Comparison of ENCODE assay signal across 8 cellular contexts in genomic region chr17:50479522-50480141, GRCh38. TPM values are rescaled to one million over a fixed set of nuclear protein-coding genes. Genes with fewer than 3 reads are reported as not detected.
A peak's percentile ranks its signal among the peaks of the same experiment; 100 is the strongest.
DNase-seq lines count a peak whose midpoint lies in the region; ATAC-seq and TF ChIP-seq lines count a peak whose summit lies in the region.

No MANE protein-coding gene starts in this region.

- in situ Hi-C loops in KBM-7 (cut with MboI; ENCODE audit: low pct_unique_long_range_greater_than_20kb, low sequenced_read_pairs), result no loop called here

- no peaks in the 10 kb centered on the region for H3K9me3 Mint-ChIP-seq in activated T-cell treated with anti-CD3 and anti-CD28 coated beads, Interleukin-2, amount 50 U/mL, for 72 hours
- no peaks in the 10 kb centered on the region for H3K9me3 Mint-ChIP-seq in naive thymus-derived CD8-positive, alpha-beta T cell

- peak; percentile 41 to 45 for ATAC-seq in activated T-cell treated with anti-CD3 and anti-CD28 coated beads, Interleukin-2, amount 50 U/mL, for 72 hours (replicated peaks in 1 of 2)
- peak; percentile 58 to 62 for ATAC-seq in naive thymus-derived CD8-positive, alpha-beta T cell

- H3K4me1 Mint-ChIP-seq in activated T-cell treated with anti-CD3 and anti-CD28 coated beads, Interleukin-2, amount 50 U/mL, for 72 hours (ENCODE audit: low read depth), result peaks cover 30% of the 10 kb centered on the region
- H3K4me1 Mint-ChIP-seq in naive thymus-derived CD8-positive, alpha-beta T cell, result peaks cover 11 to 34% (median 31%) of the 10 kb centered on the region in 4 donors

- DNase-seq in ELF-1 (ENCODE audit: low read depth, low spot score) (peak; percentile 76), KBM-7 (peak; percentile 76), fibroblast of gingiva (ENCODE audit: low read depth) (peak; percentile 76), mesenteric fat pad (ENCODE audit: low spot score) (no peak)
- DNase-seq in activated T-cell treated with anti-CD3 and anti-CD28 coated beads, Interleukin-2, amount 50 U/mL, for 72 hours, result peak; percentile 69 to 80
- DNase-seq in naive thymus-derived CD8-positive, alpha-beta T cell, result peak; percentile 25 to 81 (median 55)
- peak; percentile 4 to 61 (median 47) for DNase-seq in stimulated activated naive CD4-positive, alpha-beta T cell (lab: John Stamatoyannopoulos, UW)

- no peak overlapping the region for H3K27ac Mint-ChIP-seq in activated T-cell treated with anti-CD3 and anti-CD28 coated beads, Interleukin-2, amount 50 U/mL, for 72 hours
- H3K27ac Mint-ChIP-seq in naive thymus-derived CD8-positive, alpha-beta T cell, result peak overlapping the region in 9 of 10 donors; percentile 57 to 95 (median 88)

- POLR2A ChIA-PET in naive thymus-derived CD8-positive, alpha-beta T cell (lab: Charles Lee), result interaction anchor here (1.2 to 1.9 kb wide), 4 partner anchors 52 to 133 kb away, joined by 3 to 7 read pairs (median 6); partner anchors contain the start of genes LRRC59 and XYLT2

- peaks cover 3 to 7% of the 10 kb centered on the region in 2 donors for H3K36me3 Mint-ChIP-seq in activated T-cell treated with anti-CD3 and anti-CD28 coated beads, Interleukin-2, amount 50 U/mL, for 72 hours (ENCODE audit: insufficient read depth in 2 of 2)
- H3K36me3 Mint-ChIP-seq in naive thymus-derived CD8-positive, alpha-beta T cell, result peaks cover 0 to 32% (median 10%) of the 10 kb centered on the region in 3 donors

- no peaks in the 10 kb centered on the region for H3K27me3 Mint-ChIP-seq in activated T-cell treated with anti-CD3 and anti-CD28 coated beads, Interleukin-2, amount 50 U/mL, for 72 hours (ENCODE audit: low read depth)
- H3K27me3 Mint-ChIP-seq in naive thymus-derived CD8-positive, alpha-beta T cell, result peaks cover 0 to 6% (median 0%) of the 10 kb centered on the region in 5 donors

- peak overlapping the region; percentile 68 to 95 for H3K4me3 Mint-ChIP-seq in activated T-cell treated with anti-CD3 and anti-CD28 coated beads, Interleukin-2, amount 50 U/mL, for 72 hours
- H3K4me3 Mint-ChIP-seq in naive thymus-derived CD8-positive, alpha-beta T cell, result peak overlapping the region; percentile 85 to 94 (median 90)

TF ChIP-seq in PFSK-1, 5 proteins besides CTCF, POLR2A, EP300 and RAD21:
- TF ChIP-seq POLR2AphosphoS5 (IDR thresholded peaks at IDR 0.05; ENCODE audit: low read depth, low read length) (no peak), REST (IDR thresholded peaks at IDR 0.05; ENCODE audit: insufficient read depth in 1 of 2, low read depth in 2 of 2, low read length in 2 of 2) (0 out of 4 replicates have a peak, but pooled peaks of 1 of the 2 experiments have one; percentile 14), FOXP2 (optimal IDR thresholded peaks at IDR 0.05; ENCODE audit: borderline replicate concordance, extremely low read depth, extremely low read length, insufficient read depth) (peak; percentile 47), TAF1 (IDR thresholded peaks at IDR 0.05; ENCODE audit: borderline replicate concordance, insufficient read depth, low read length) (no peak), SIN3A (IDR thresholded peaks at IDR 0.05; ENCODE audit: borderline replicate concordance, insufficient read depth, low read length) (peak; percentile 32; the same call in 1 of the 2 replicates)
TF ChIP-seq in PFSK-1: peak in this region for 3.

RNA-seq across cellular contexts. Expression of gene RSAD1, which starts 1.0 kb away (rescaled TPM):
- polyA plus RNA-seq in PFSK-1 (2012; ENCODE audit: insufficient read length, low read depth), result 83.8 TPM
- 10 to 100 TPM; 29.2 to 34.0 TPM for total RNA-seq in activated T-cell treated with anti-CD3 and anti-CD28 coated beads, Interleukin-2, amount 50 U/mL, for 72 hours
- 10 to 100 TPM; 88.2 to 90.6 TPM for total RNA-seq in naive thymus-derived CD8-positive, alpha-beta T cell
- polyA plus RNA-seq in naive thymus-derived CD8-positive, alpha-beta T cell, result 10 to 100 TPM; 61.3 to 78.8 (median 64.2) TPM
- total RNA-seq in mesenteric fat pad, result 35.1 TPM

RNA-seq across cellular contexts. Expression of gene CHAD, which starts 11.0 kb away (rescaled TPM):
- 1.5 TPM for polyA plus RNA-seq in PFSK-1 (2012; ENCODE audit: insufficient read length, low read depth)
- not detected for total RNA-seq in activated T-cell treated with anti-CD3 and anti-CD28 coated beads, Interleukin-2, amount 50 U/mL, for 72 hours
- not detected for total RNA-seq in naive thymus-derived CD8-positive, alpha-beta T cell
- not detected for polyA plus RNA-seq in naive thymus-derived CD8-positive, alpha-beta T cell
- 0.39 TPM for total RNA-seq in mesenteric fat pad

RNA-seq across cellular contexts. Expression of gene MYCBPAP, which starts 28.6 kb away (rescaled TPM):
- polyA plus RNA-seq in PFSK-1 (2012; ENCODE audit: insufficient read length, low read depth), result 0.92 TPM
- total RNA-seq in activated T-cell treated with anti-CD3 and anti-CD28 coated beads, Interleukin-2, amount 50 U/mL, for 72 hours, result 10 to 100 TPM in 1 of 2 donors, 1 to 10 TPM in 1; 8.9 to 24.3 TPM
- total RNA-seq in naive thymus-derived CD8-positive, alpha-beta T cell, result 1 to 10 TPM; 1.3 to 2.6 TPM
- polyA plus RNA-seq in naive thymus-derived CD8-positive, alpha-beta T cell, result 1 to 10 TPM in 1 of 3 donors, under 1 TPM in 1, not detected in 1; 0.80 to 1.3 TPM
- total RNA-seq in mesenteric fat pad, result 0.61 TPM

RNA-seq across cellular contexts. Expression of gene EPN3, which starts 52.9 kb away (rescaled TPM):
- 0.97 TPM for polyA plus RNA-seq in PFSK-1 (2012; ENCODE audit: insufficient read length, low read depth)
- not detected for total RNA-seq in activated T-cell treated with anti-CD3 and anti-CD28 coated beads, Interleukin-2, amount 50 U/mL, for 72 hours
- total RNA-seq in naive thymus-derived CD8-positive, alpha-beta T cell, result not detected
- not detected for polyA plus RNA-seq in naive thymus-derived CD8-positive, alpha-beta T cell
- total RNA-seq in mesenteric fat pad, result not detected

RNA-seq across cellular contexts. Expression of gene ACSF2, which starts 53.6 kb away (rescaled TPM):
- 36.6 TPM for polyA plus RNA-seq in PFSK-1 (2012; ENCODE audit: insufficient read length, low read depth)
- 10 to 100 TPM; 30.2 to 43.0 TPM for total RNA-seq in activated T-cell treated with anti-CD3 and anti-CD28 coated beads, Interleukin-2, amount 50 U/mL, for 72 hours
- 10 to 100 TPM; 22.4 to 25.9 TPM for total RNA-seq in naive thymus-derived CD8-positive, alpha-beta T cell
- polyA plus RNA-seq in naive thymus-derived CD8-positive, alpha-beta T cell, result 1 to 10 TPM; 1.2 to 2.3 (median 2.1) TPM
- total RNA-seq in mesenteric fat pad, result 148 TPM
